8 cellular contexts compared by ENCODE assay signal in genomic region chr14:99972748-99973466, GRCh38.
A peak's percentile ranks its signal among the peaks of the same experiment; 100 is the strongest.
DNase-seq lines count a peak whose midpoint lies in the region; ATAC-seq and TF ChIP-seq lines count a peak whose summit lies in the region.

No MANE protein-coding gene starts in this region.

- H3K9me3 ChIP-seq in iPS-15b (ENCODE audit: control insufficient read depth, insufficient read depth, low read length) (no peaks in the 10 kb centered on the region), stomach (peaks cover 0 to 10% (median 7%) of the 10 kb centered on the region in 4 donors)

- TF ChIP-seq CTCF in activated B cell treated with CpG ODN at 0.5 μM for 24 hours (IDR thresholded peaks at IDR 0.05): no peak
- TF ChIP-seq CTCF in stomach (IDR thresholded peaks at IDR 0.05): no peak

- peak overlapping the region; percentile 85 for H3K4me3 Mint-ChIP-seq in activated B cell treated with CpG ODN at 0.5 μM for 24 hours

- no peak for TF ChIP-seq EP300 in stomach (IDR thresholded peaks at IDR 0.05)

- intact Hi-C loops in activated B cell treated with CpG ODN at 0.5 μM for 24 hours (cut with micrococcal nuclease): loop anchor here (5.0 kb wide), 1 partner anchor 291 kb away; the partner anchor contains the start of gene CYP46A1
- intact Hi-C loops in stomach (cut with DNase I; ENCODE audit: low total_unique reads): no loop called here

- no peaks in the 10 kb centered on the region for H3K36me3 Mint-ChIP-seq in activated B cell treated with CpG ODN at 0.5 μM for 24 hours (ENCODE audit: low read depth)

- TF ChIP-seq POLR2A in stomach (IDR thresholded peaks at IDR 0.05): no peak

- H3K4me1 ChIP-seq in iPS-15b (ENCODE audit: control insufficient read depth, insufficient read depth, low read length): peaks cover 6% of the 10 kb centered on the region
- peaks cover 4 to 18% (median 16%) of the 10 kb centered on the region in 4 donors for H3K4me1 ChIP-seq in stomach

- H3K9me3 Mint-ChIP-seq in activated B cell treated with CpG ODN at 0.5 μM for 24 hours: no peaks in the 10 kb centered on the region

- DNase-seq in NCI-H748 treated with DMSO at 0.1 percent for 48 hours (lab: John Stamatoyannopoulos, UW) (peak; percentile 15), NCI-H748 (lab: John Stamatoyannopoulos, UW; ENCODE audit: unreplicated experiment) (no peak), activated B cell treated with CpG ODN at 0.5 μM for 24 hours (no peak), stomach (no peak), LoVo (ENCODE audit: low spot score) (no peak), midbrain (lab: John Stamatoyannopoulos, UW) (no peak), NCI-H2029 treated with DMSO at 0.1 percent for 48 hours (lab: John Stamatoyannopoulos, UW) (no peak)

- ATAC-seq in activated B cell treated with CpG ODN at 0.5 μM for 24 hours (ENCODE audit: low read depth): no peak

- POLR2A ChIA-PET in activated B cell treated with CpG ODN at 0.5 μM for 24 hours (lab: Charles Lee): no interaction called here

- CTCF ChIA-PET in activated B cell treated with CpG ODN at 0.5 μM for 24 hours (lab: Charles Lee): interaction anchor here (1.0 kb wide), 1 partner anchor 10 kb away, joined by 4 read pairs; no protein-coding TSS in a partner anchor

- 34 to 49% (median 41%) methylated on average over 11 of the region's 11 CpGs for WGBS in stomach, 5 donors

- peaks cover 12% of the 10 kb centered on the region for H3K4me1 Mint-ChIP-seq in activated B cell treated with CpG ODN at 0.5 μM for 24 hours

- H3K9ac ChIP-seq in iPS-15b (ENCODE audit: low read depth, low read length): no peak overlapping the region

- H3K4me3 ChIP-seq in iPS-15b (ENCODE audit: low read depth, low read length): peak overlapping the region; percentile 76
- H3K4me3 ChIP-seq in stomach: peak overlapping the region; percentile 82 to 89 (median 86)

- H3K27ac Mint-ChIP-seq in activated B cell treated with CpG ODN at 0.5 μM for 24 hours: no peak overlapping the region

- peaks cover 42% of the 10 kb centered on the region for H3K27me3 Mint-ChIP-seq in activated B cell treated with CpG ODN at 0.5 μM for 24 hours

- H3K36me3 ChIP-seq in iPS-15b (ENCODE audit: control insufficient read depth, insufficient read depth, low read length) (no peaks in the 10 kb centered on the region), stomach (no peaks in the 10 kb centered on the region)

- peak overlapping the region in 3 of 5 donors; percentile 67 to 89 (median 85) for H3K27ac ChIP-seq in stomach

- H3K27me3 ChIP-seq in iPS-15b (ENCODE audit: control insufficient read depth, insufficient read depth, low read length): peaks cover 35% of the 10 kb centered on the region
- H3K27me3 ChIP-seq in stomach: peaks cover 0 to 5% (median 0%) of the 10 kb centered on the region in 3 donors
